1 cellular context compared by ENCODE assay signal in the genomic region with DNA sequence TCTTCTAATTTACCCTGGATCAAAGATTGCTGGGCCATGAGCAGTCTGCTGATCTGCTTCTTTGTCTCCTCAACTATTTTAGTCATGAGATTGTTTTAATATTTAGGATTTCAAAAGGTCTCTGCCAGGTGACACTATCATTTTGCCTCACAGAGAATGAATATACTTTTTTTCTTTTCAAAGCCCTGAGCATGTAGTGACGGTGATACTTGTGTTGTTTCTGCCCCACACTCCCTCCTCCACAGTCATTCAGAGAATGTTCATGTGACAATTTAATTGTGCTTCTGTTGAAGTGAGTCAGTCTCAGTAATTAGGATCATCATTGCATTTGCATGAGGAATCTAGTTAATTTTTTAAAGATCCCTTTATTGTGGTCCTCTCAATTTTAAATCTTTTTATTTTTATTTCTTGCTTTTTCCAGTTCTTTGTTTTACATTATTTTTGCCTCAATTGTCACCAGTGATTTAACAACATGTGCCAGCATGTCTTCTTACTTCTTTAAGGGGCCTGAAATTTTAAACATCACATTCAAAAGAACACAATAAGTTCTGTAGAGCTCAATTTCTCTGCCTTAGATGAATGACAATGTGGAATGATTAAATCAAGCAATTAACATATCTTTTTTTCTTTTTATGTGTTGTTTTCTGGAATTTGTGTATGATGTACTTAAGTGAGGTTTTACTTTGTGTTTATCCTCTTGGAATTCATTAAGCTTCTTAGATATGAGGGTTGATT.
TF ChIP-seq lines count a peak whose summit lies in the region.

No MANE protein-coding gene starts in this region.

TF ChIP-seq in GM12878, 131 proteins besides CTCF, POLR2A, EP300 and RAD21 (continued from another document):
- TF ChIP-seq, protein P1, sequence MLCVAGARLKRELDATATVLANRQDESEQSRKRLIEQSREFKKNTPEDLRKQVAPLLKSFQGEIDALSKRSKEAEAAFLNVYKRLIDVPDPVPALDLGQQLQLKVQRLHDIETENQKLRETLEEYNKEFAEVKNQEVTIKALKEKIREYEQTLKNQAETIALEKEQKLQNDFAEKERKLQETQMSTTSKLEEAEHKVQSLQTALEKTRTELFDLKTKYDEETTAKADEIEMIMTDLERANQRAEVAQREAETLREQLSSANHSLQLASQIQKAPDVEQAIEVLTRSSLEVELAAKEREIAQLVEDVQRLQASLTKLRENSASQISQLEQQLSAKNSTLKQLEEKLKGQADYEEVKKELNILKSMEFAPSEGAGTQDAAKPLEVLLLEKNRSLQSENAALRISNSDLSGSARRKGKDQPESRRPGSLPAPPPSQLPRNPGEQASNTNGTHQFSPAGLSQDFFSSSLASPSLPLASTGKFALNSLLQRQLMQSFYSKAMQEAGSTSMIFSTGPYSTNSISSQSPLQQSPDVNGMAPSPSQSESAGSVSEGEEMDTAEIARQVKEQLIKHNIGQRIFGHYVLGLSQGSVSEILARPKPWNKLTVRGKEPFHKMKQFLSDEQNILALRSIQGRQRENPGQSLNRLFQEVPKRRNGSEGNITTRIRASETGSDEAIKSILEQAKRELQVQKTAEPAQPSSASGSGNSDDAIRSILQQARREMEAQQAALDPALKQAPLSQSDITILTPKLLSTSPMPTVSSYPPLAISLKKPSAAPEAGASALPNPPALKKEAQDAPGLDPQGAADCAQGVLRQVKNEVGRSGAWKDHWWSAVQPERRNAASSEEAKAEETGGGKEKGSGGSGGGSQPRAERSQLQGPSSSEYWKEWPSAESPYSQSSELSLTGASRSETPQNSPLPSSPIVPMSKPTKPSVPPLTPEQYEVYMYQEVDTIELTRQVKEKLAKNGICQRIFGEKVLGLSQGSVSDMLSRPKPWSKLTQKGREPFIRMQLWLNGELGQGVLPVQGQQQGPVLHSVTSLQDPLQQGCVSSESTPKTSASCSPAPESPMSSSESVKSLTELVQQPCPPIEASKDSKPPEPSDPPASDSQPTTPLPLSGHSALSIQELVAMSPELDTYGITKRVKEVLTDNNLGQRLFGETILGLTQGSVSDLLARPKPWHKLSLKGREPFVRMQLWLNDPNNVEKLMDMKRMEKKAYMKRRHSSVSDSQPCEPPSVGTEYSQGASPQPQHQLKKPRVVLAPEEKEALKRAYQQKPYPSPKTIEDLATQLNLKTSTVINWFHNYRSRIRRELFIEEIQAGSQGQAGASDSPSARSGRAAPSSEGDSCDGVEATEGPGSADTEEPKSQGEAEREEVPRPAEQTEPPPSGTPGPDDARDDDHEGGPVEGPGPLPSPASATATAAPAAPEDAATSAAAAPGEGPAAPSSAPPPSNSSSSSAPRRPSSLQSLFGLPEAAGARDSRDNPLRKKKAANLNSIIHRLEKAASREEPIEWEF (IDR thresholded peaks at IDR 0.05; ENCODE audit: insufficient replicate concordance, low read depth, low read length) = no peak
- TF ChIP-seq KLF5 (IDR thresholded peaks at IDR 0.05; ENCODE audit: partially characterized antibody) = no peak
- TF ChIP-seq KDM1A (IDR thresholded peaks at IDR 0.05; ENCODE audit: borderline replicate concordance) = no peak
- no peak for TF ChIP-seq NRF1 (conservative IDR thresholded peaks at IDR 0.05; ENCODE audit: low read depth, low read length)
- no peak for TF ChIP-seq PAX8 (IDR thresholded peaks at IDR 0.05)
- no peak for TF ChIP-seq SMAD1 (IDR thresholded peaks at IDR 0.05; ENCODE audit: low read depth, partially characterized antibody)
- no peak for TF ChIP-seq CBX3 (IDR thresholded peaks at IDR 0.05; ENCODE audit: borderline replicate concordance, low read depth)
- no peak for TF ChIP-seq POLR2AphosphoS5 (IDR thresholded peaks at IDR 0.05; ENCODE audit: low read length)
- TF ChIP-seq HDAC6 (IDR thresholded peaks at IDR 0.05; ENCODE audit: unreplicated experiment) = no peak
- no peak for TF ChIP-seq SMAD5 (IDR thresholded peaks at IDR 0.05; ENCODE audit: low read depth)
- no peak for TF ChIP-seq ETV6 (conservative IDR thresholded peaks at IDR 0.05 in 1 of 2, IDR thresholded peaks at IDR 0.05 in 1 of 2; ENCODE audit: borderline replicate concordance in 1 of 2, low read depth in 1 of 2)
- no peak for TF ChIP-seq SPI1 (IDR thresholded peaks at IDR 0.05; ENCODE audit: borderline replicate concordance, insufficient read depth, low read depth, low read length)
- no peak for TF ChIP-seq TCF3 (IDR thresholded peaks at IDR 0.05; ENCODE audit: borderline replicate concordance, insufficient read depth, low read depth, low read length)
- TF ChIP-seq ZNF687 (IDR thresholded peaks at IDR 0.05) = no peak
- TF ChIP-seq IRF5 (IDR thresholded peaks at IDR 0.05; ENCODE audit: borderline replicate concordance) = no peak
- TF ChIP-seq RELB (IDR thresholded peaks at IDR 0.05; ENCODE audit: low read depth) = no peak
- TF ChIP-seq SP1 (IDR thresholded peaks at IDR 0.05; ENCODE audit: low read depth, low read length) = no peak
